In the genomic region with DNA sequence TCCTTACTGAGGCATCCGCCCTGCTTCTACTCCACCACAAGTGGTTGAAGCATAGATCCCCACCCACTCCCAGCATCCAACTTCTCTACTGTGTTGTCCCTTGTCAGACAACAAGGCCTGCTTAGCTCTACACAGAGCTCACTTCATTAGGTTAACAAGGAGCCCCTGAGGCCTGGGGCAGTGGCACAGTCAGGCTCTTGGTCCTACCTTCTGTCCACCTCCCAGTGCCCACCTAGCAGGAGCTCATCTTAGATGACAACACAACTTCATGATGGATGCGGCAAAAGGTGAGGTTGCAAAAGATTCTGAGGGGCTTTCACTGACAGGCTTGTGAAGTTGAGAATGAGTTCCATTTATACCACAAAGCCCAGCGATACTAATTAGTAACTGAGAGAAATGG, we compare ENCODE assay signal across 25 cellular contexts.
"Had no signal": no experiment of that assay in that cellular context is flagged by ENCODE, and none has a peak within 500 bp of the region (broad histone marks: within the 10 kb centered on the region; RNA-seq: fewer than 3 reads in every experiment).

No MANE protein-coding gene starts in this region.

- H3K9me3 ChIP-seq: suprapubic skin, testis, thoracic aorta, thyroid gland, tibial artery, upper lobe of left lung, upper lobe of right lung, uterus had no signal

- H3K4me1 ChIP-seq: stomach, suprapubic skin, testis, thyroid gland, tibial artery, tibial nerve, transverse colon, upper lobe of left lung, upper lobe of right lung, uterus had no signal

- H3K27me3 ChIP-seq: stomach, suprapubic skin, testis, thyroid gland, tibial artery, tibial nerve, transverse colon, upper lobe of left lung, upper lobe of right lung, uterus had no signal

- DNase-seq: stimulated activated CD4-positive, alpha-beta T cell treated with anti-CD3 and anti-CD28 coated beads, Interleukin-2, amount 100 ng/mL, for 48 hours; stimulated activated CD4-positive, alpha-beta T cell treated with anti-CD3 and anti-CD28 coated beads, Interleukin-4, amount 100 ng/mL, for 1 hour; stimulated activated CD4-positive, alpha-beta T cell treated with anti-CD3 and anti-CD28 coated beads, Interleukin-4, amount 100 ng/mL, for 24 hours; stimulated activated CD4-positive, alpha-beta T cell treated with anti-CD3 and anti-CD28 coated beads, Interleukin-4, amount 100 ng/mL, for 4 hours; stimulated activated CD8-positive, alpha-beta memory T cell treated with anti-CD3 and anti-CD28 coated beads, Interleukin-4, amount 100 ng/mL, for 48 hours; stimulated activated naive B cell treated with anti-CD40 and anti-IgM and Interleukin-4, amounts not matched to agents 10 μg/mL and 1 μg/mL and 100 μg/mL, for 72 hours; stimulated activated naive CD4-positive, alpha-beta T cell; stimulated activated naive CD4-positive, alpha-beta T cell treated with Interleukin-2 at 50 U/mL for 16 hours; stimulated activated naive CD8-positive, alpha-beta T cell treated with anti-CD3 and anti-CD28 coated beads, Interleukin-15, amount 100 ng/mL, for 72 hours; stimulated activated naive CD8-positive, alpha-beta T cell treated with anti-CD3 and anti-CD28 coated beads, Interleukin-15, Interleukin-2, amounts not matched to agents 100 U/mL and 50 U/mL, for 24 hours; stomach; substantia nigra; testis; thyroid gland; tibial artery; transverse colon; trophoblast cell; upper lobe of left lung; upper lobe of right lung; uterus had no signal

- H3K27ac ChIP-seq: stomach, suprapubic skin, testis, thoracic aorta, thyroid gland, tibial artery, tibial nerve, transverse colon, upper lobe of left lung, upper lobe of right lung, uterus had no signal

- H3K36me3 ChIP-seq: stomach, suprapubic skin, thoracic aorta, thyroid gland, tibial artery, tibial nerve, transverse colon, upper lobe of left lung, upper lobe of right lung, uterus had no signal

- H3K4me3 ChIP-seq: stomach, suprapubic skin, testis, thoracic aorta, thyroid gland, tibial artery, tibial nerve, transverse colon, upper lobe of left lung, upper lobe of right lung, uterus had no signal

- ATAC-seq: stimulated activated effector memory CD8-positive, alpha-beta T cell treated with anti-CD3 and anti-CD28 coated beads, Interleukin-12 subunit alpha, Interleukin-12 subunit beta, amount 100 ng/mL, for 72 hours; stimulated activated memory B cell treated with anti-CD40 and anti-IgM and Interleukin-4, amounts not matched to agents 10 μg/mL and 1 μg/mL and 100 μg/mL, for 72 hours; stimulated activated naive B cell treated with anti-CD40 and anti-IgM and Interleukin-4, amounts not matched to agents 10 μg/mL and 1 μg/mL and 100 μg/mL, for 72 hours; stimulated activated naive CD8-positive, alpha-beta T cell treated with anti-CD3 and anti-CD28 coated beads, Interleukin-15, amount 100 ng/mL, for 72 hours; stimulated activated naive CD8-positive, alpha-beta T cell treated with anti-CD3 and anti-CD28 coated beads, Interleukin-15, Interleukin-2, amounts not matched to agents 100 U/mL and 50 U/mL, for 24 hours; upper lobe of right lung had no signal
